9 cellular contexts compared by ENCODE assay signal in genomic region chr22:36336246-36337182, GRCh38. TPM values are rescaled to one million over a fixed set of nuclear protein-coding genes. Genes with fewer than 3 reads are reported as not detected.
DNase-seq lines count a peak whose midpoint lies in the region; ATAC-seq and TF ChIP-seq lines count a peak whose summit lies in the region.
"Had no signal": no experiment of that assay in that cellular context is flagged by ENCODE, and none has a peak within 500 bp of the region (broad histone marks: within the 10 kb centered on the region; RNA-seq: fewer than 3 reads in every experiment).

No MANE protein-coding gene starts in this region.

- H3K9me2 ChIP-seq in GM23338 (ENCODE audit: insufficient read depth), result no peaks in the 10 kb centered on the region

- no peak for TF ChIP-seq CTCF in GM23338 (conservative IDR thresholded peaks at IDR 0.05; ENCODE audit: low read depth in 2 of 2)

- H4K20me1 ChIP-seq in GM23338 (replicated peaks; ENCODE audit: insufficient read depth), result peaks cover 49% of the 10 kb centered on the region

- H3K4me3 ChIP-seq in GM23338 (no peak overlapping the region), right cardiac atrium (ENCODE audit: low read length) (no peak overlapping the region), skeletal muscle tissue (ENCODE audit: low read length in 3 of 3) (no peak overlapping the region)

- H3K27me3 ChIP-seq in GM23338 (ENCODE audit: insufficient read depth) (no peaks in the 10 kb centered on the region), right cardiac atrium (ENCODE audit: control insufficient read depth, insufficient read depth) (no peaks in the 10 kb centered on the region), skeletal muscle tissue (ENCODE audit: control insufficient read depth in 3 of 3, insufficient read depth in 3 of 3, low read length in 3 of 3) (no peaks in the 10 kb centered on the region)

- intact Hi-C loops in right cardiac atrium (cut with DNase I), result loop anchor here in 1 of 4 donors (10.0 kb wide), 1 partner anchor 48 kb away; the partner anchor contains the start of gene MYH9
- intact Hi-C loops in posterior cingulate gyrus (cut with DNase I), result no loop called here

- no peak overlapping the region for H3K4me2 ChIP-seq in GM23338

- WGBS in right cardiac atrium, result 70% methylated on average over 26 of the region's 26 CpGs

- H3K27ac ChIP-seq in GM23338 (ENCODE audit: low read depth), result peak overlapping the region; percentile 81
- peak overlapping the region; percentile 54 for H3K27ac ChIP-seq in right cardiac atrium (ENCODE audit: low read length)
- peak overlapping the region; percentile 92 for H3K27ac ChIP-seq in skeletal muscle tissue (ENCODE audit: low read depth, low read length)

- CTCF ChIA-PET in activated CD8-positive, alpha-beta T cell treated with anti-CD3 and anti-CD28 coated beads, Interleukin-2, amount 10 ng/mL, durations not matched to agents 7 days and 5 days (lab: Charles Lee), result interaction anchor here (1.1 to 5.5 kb wide), 5 partner anchors 10 to 134 kb away, joined by 3 to 50 read pairs (median 4); no protein-coding TSS in a partner anchor

- DNase-seq in GM23338 (ENCODE audit: low spot score), result no peak
- DNase-seq in activated CD8-positive, alpha-beta T cell treated with anti-CD3 and anti-CD28 coated beads, Interleukin-2, amount 10 ng/mL, durations not matched to agents 7 days and 5 days, result no peak
- DNase-seq in right cardiac atrium, result peak in 2 of 3 donors; percentile 48 to 50
- DNase-seq in stimulated activated naive CD4-positive, alpha-beta T cell (lab: John Stamatoyannopoulos, UW), result no peak
- DNase-seq in posterior cingulate gyrus, result no peak
- DNase-seq: NCI-H524 treated with DMSO at 0.1 percent for 48 hours had no signal

- peaks cover 61% of the 10 kb centered on the region for H3K4me1 Mint-ChIP-seq in GM23338
- peaks cover 98% of the 10 kb centered on the region for H3K4me1 Mint-ChIP-seq in activated CD8-positive, alpha-beta T cell treated with anti-CD3 and anti-CD28 coated beads, Interleukin-2, amount 10 ng/mL, durations not matched to agents 7 days and 5 days (ENCODE audit: low read depth)

- POLR2A ChIA-PET in activated CD8-positive, alpha-beta T cell treated with anti-CD3 and anti-CD28 coated beads, Interleukin-2, amount 10 ng/mL, durations not matched to agents 7 days and 5 days (lab: Charles Lee), result interaction anchor here (0.6 to 1.3 kb wide), 2 partner anchors 22 to 29 kb away, joined by 3 read pairs; no protein-coding TSS in a partner anchor

- H3K9me3 ChIP-seq in right cardiac atrium (ENCODE audit: control insufficient read depth, low read length) (no peaks in the 10 kb centered on the region), skeletal muscle tissue (ENCODE audit: control insufficient read depth in 3 of 3, low read length in 3 of 3) (no peaks in the 10 kb centered on the region)

- H3K4me1 ChIP-seq in GM23338 (ENCODE audit: insufficient read depth) (peaks cover 18% of the 10 kb centered on the region; the same call in 1 of the 2 replicates), right cardiac atrium (ENCODE audit: control insufficient read depth, insufficient read depth, low read length) (peaks cover 41% of the 10 kb centered on the region), skeletal muscle tissue (ENCODE audit: control insufficient read depth in 3 of 3, insufficient read depth in 3 of 3, low read length in 3 of 3) (peaks cover 78 to 88% (median 80%) of the 10 kb centered on the region in 3 donors)

- H3K9ac ChIP-seq in skeletal muscle tissue (ENCODE audit: low read depth in 1 of 3, low read length in 3 of 3), result peak overlapping the region in 2 of 3 donors; percentile 27 to 33

- no peaks in the 10 kb centered on the region for H3K9me3 Mint-ChIP-seq in GM23338
- H3K9me3 Mint-ChIP-seq in activated CD8-positive, alpha-beta T cell treated with anti-CD3 and anti-CD28 coated beads, Interleukin-2, amount 10 ng/mL, durations not matched to agents 7 days and 5 days (ENCODE audit: insufficient read depth), result no peaks in the 10 kb centered on the region

- H3K79me2 ChIP-seq in GM23338 (replicated peaks; ENCODE audit: insufficient read depth), result peaks cover 93% of the 10 kb centered on the region

- peaks cover under 1% of the 10 kb centered on the region; the same call in 1 of the 2 replicates for H3F3A ChIP-seq in GM23338 (replicated peaks; ENCODE audit: low read depth)

- ATAC-seq in GM23338 (no peak), right cardiac atrium (no peak), HG02885 (IDR thresholded peaks at IDR 0.05; ENCODE audit: poor library complexity, unreplicated experiment) (no peak), HG03196 (IDR thresholded peaks at IDR 0.05; ENCODE audit: unreplicated experiment) (no peak)
- ATAC-seq in activated CD8-positive, alpha-beta T cell treated with anti-CD3 and anti-CD28 coated beads, Interleukin-2, amount 10 ng/mL, durations not matched to agents 7 days and 5 days, result no peak

- peak overlapping the region; percentile 91 for H3K27ac Mint-ChIP-seq in GM23338
- H3K27ac Mint-ChIP-seq in activated CD8-positive, alpha-beta T cell treated with anti-CD3 and anti-CD28 coated beads, Interleukin-2, amount 10 ng/mL, durations not matched to agents 7 days and 5 days, result peak overlapping the region; percentile 99

- H3K4me3 Mint-ChIP-seq in GM23338, result no peak overlapping the region; the same call in 2 of the 3 replicates
- H3K4me3 Mint-ChIP-seq in activated CD8-positive, alpha-beta T cell treated with anti-CD3 and anti-CD28 coated beads, Interleukin-2, amount 10 ng/mL, durations not matched to agents 7 days and 5 days, result peak overlapping the region; percentile 85

- H3K36me3 ChIP-seq in GM23338 (ENCODE audit: insufficient read depth), result peaks cover 42% of the 10 kb centered on the region
- peaks cover 33 to 51% (median 44%) of the 10 kb centered on the region in 3 donors for H3K36me3 ChIP-seq in skeletal muscle tissue (ENCODE audit: control insufficient read depth in 3 of 3, insufficient read depth in 3 of 3, low read length in 3 of 3)

- no peak overlapping the region for H2AFZ ChIP-seq in GM23338

- H3K27me3 Mint-ChIP-seq in GM23338 (ENCODE audit: insufficient read depth, low read depth, poor library complexity), result peaks cover 10% of the 10 kb centered on the region
- H3K27me3 Mint-ChIP-seq in activated CD8-positive, alpha-beta T cell treated with anti-CD3 and anti-CD28 coated beads, Interleukin-2, amount 10 ng/mL, durations not matched to agents 7 days and 5 days (ENCODE audit: low read depth), result no peaks in the 10 kb centered on the region

- H3K36me3 Mint-ChIP-seq in GM23338 (ENCODE audit: low read depth), result peaks cover 83% of the 10 kb centered on the region
- peaks cover 87% of the 10 kb centered on the region for H3K36me3 Mint-ChIP-seq in activated CD8-positive, alpha-beta T cell treated with anti-CD3 and anti-CD28 coated beads, Interleukin-2, amount 10 ng/mL, durations not matched to agents 7 days and 5 days (ENCODE audit: low read depth)

TF ChIP-seq in GM23338, 12 proteins besides CTCF, POLR2A, EP300 and RAD21 (continues in another document):
- TF ChIP-seq JUNB (IDR thresholded peaks at IDR 0.05; ENCODE audit: unreplicated experiment) (no peak), STAT1 (IDR thresholded peaks at IDR 0.05; ENCODE audit: unreplicated experiment) (no peak), NANOG (IDR thresholded peaks at IDR 0.05; ENCODE audit: borderline replicate concordance) (no peak), EZH2phosphoT487 (IDR thresholded peaks at IDR 0.05; ENCODE audit: unreplicated experiment) (no peak), ZNF331 (CRISPR knock-in tag; IDR thresholded peaks at IDR 0.05; ENCODE audit: low read depth) (no peak), CREB1 (CRISPR knock-in tag; IDR thresholded peaks at IDR 0.05; ENCODE audit: low read depth) (no peak), EZH2 (IDR thresholded peaks at IDR 0.05; ENCODE audit: low read depth, unreplicated experiment) (no peak)

RNA-seq across cellular contexts. Expression of gene MYH9, which starts 51.3 kb away (rescaled TPM):
- total RNA-seq in GM23338 (2014; rRNA removed; shearing (Covaris generic)), result 204 and 233 TPM in 2 replicates
- polyA plus RNA-seq in GM23338 (2016; fragmentation: Nextera tagmentation; extraction: Ambion mirVana), result 55.4 and 58.4 TPM in 2 replicates
- 100 to 1,000 TPM; 857 to 883 TPM for total RNA-seq in activated CD8-positive, alpha-beta T cell treated with anti-CD3 and anti-CD28 coated beads, Interleukin-2, amount 10 ng/mL, durations not matched to agents 7 days and 5 days
- 100 to 1,000 TPM; 140 to 224 (median 163) TPM for total RNA-seq in right cardiac atrium
- 92.5 TPM for polyA plus RNA-seq in right cardiac atrium
- 111 TPM for total RNA-seq in skeletal muscle tissue

Comparison
In these comparisons a context has a peak if more than half of its experiments do, and no peak if none do; other contexts are left out.
1. DNase-seq: peak in right cardiac atrium (2 of 3); none in GM23338 (single experiment), activated CD8-positive, alpha-beta T cell treated with anti-CD3 and anti-CD28 coated beads, Interleukin-2, amount 10 ng/mL, durations not matched to agents 7 days and 5 days (single experiment), stimulated activated naive CD4-positive, alpha-beta T cell (0 of 6) and posterior cingulate gyrus (0 of 10).
2. Peak in every context shown above with its lines, with median percentiles within 50 percentile points of each other: H3K27ac ChIP-seq.